In the genomic region with DNA sequence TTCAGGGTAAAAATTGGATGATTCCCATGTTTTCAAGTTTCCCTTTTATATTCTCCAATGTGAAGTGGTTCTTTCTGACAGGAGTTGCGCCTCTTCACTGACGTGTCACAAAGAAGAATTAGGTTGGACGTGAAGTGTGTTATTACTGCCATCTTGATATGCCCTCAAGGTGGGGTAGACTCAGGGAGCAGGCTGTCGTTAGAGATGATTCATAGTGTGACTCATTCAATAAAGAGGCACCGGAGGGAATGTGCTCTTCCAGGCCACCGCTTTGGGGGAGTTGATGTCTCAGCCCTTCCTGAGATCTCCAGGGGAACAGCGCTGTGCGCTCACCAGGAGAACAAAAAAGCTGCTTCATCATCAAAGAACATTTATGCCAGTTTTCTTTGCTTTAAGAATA, we compare ENCODE assay signal across 9 cellular contexts. TPM values are rescaled to one million over a fixed set of nuclear protein-coding genes. Genes with fewer than 3 reads are reported as not detected.
DNase-seq lines count a peak whose midpoint lies in the region; ATAC-seq lines count a peak whose summit lies in the region.
"Had no signal": no experiment of that assay in that cellular context is flagged by ENCODE, and none has a peak within 500 bp of the region (broad histone marks: within the 10 kb centered on the region; RNA-seq: fewer than 3 reads in every experiment).

No MANE protein-coding gene starts in this region.

- POLR2A ChIA-PET in activated CD4-positive, alpha-beta T cell treated with anti-CD3 and anti-CD28 coated beads for 36 hours (lab: Charles Lee), result no interaction called here
- POLR2A ChIA-PET in activated CD4-positive, alpha-beta T cell treated with anti-CD3 and anti-CD28 coated beads, Interleukin-2, amount 10 ng/mL, durations not matched to agents 7 days and 5 days (lab: Charles Lee), result no interaction called here

- no peaks in the 10 kb centered on the region for H3K27me3 Mint-ChIP-seq in activated CD4-positive, alpha-beta T cell treated with anti-CD3 and anti-CD28 coated beads for 36 hours
- no peaks in the 10 kb centered on the region for H3K27me3 Mint-ChIP-seq in activated CD4-positive, alpha-beta T cell treated with anti-CD3 and anti-CD28 coated beads, Interleukin-2, amount 10 ng/mL, durations not matched to agents 7 days and 5 days

- H3K36me3 Mint-ChIP-seq in activated CD4-positive, alpha-beta T cell treated with anti-CD3 and anti-CD28 coated beads for 36 hours (ENCODE audit: low read depth), result peaks cover 5% of the 10 kb centered on the region
- peaks cover 6% of the 10 kb centered on the region for H3K36me3 Mint-ChIP-seq in activated CD4-positive, alpha-beta T cell treated with anti-CD3 and anti-CD28 coated beads, Interleukin-2, amount 10 ng/mL, durations not matched to agents 7 days and 5 days (ENCODE audit: low read depth)
- peaks cover 12% of the 10 kb centered on the region in 2 donors for H3K36me3 Mint-ChIP-seq in activated naive CD4-positive, alpha-beta T cell treated with anti-CD3 and anti-CD28 coated beads, Interleukin-2, amount 50 U/mL, for 72 hours

- H3K4me3 Mint-ChIP-seq in activated CD4-positive, alpha-beta T cell treated with anti-CD3 and anti-CD28 coated beads for 36 hours, result no peak overlapping the region
- no peak overlapping the region for H3K4me3 Mint-ChIP-seq in activated CD4-positive, alpha-beta T cell treated with anti-CD3 and anti-CD28 coated beads, Interleukin-2, amount 10 ng/mL, durations not matched to agents 7 days and 5 days

- CTCF ChIA-PET in activated CD4-positive, alpha-beta T cell treated with anti-CD3 and anti-CD28 coated beads for 36 hours (lab: Charles Lee), result interaction anchor here (0.7 kb wide), 1 partner anchor 127 kb away, joined by 3 read pairs; no protein-coding TSS in a partner anchor
- CTCF ChIA-PET in activated CD4-positive, alpha-beta T cell treated with anti-CD3 and anti-CD28 coated beads, Interleukin-2, amount 10 ng/mL, durations not matched to agents 7 days and 5 days (lab: Charles Lee), result interaction anchor here (0.7 to 2.7 kb wide), 2 partner anchors 10 to 291 kb away, joined by 4 to 12 read pairs; a partner anchor contains a TSS

- peak; percentile 69 for ATAC-seq in activated CD4-positive, alpha-beta T cell treated with anti-CD3 and anti-CD28 coated beads for 36 hours
- peak; percentile 45 to 68 for ATAC-seq in activated naive CD4-positive, alpha-beta T cell treated with anti-CD3 and anti-CD28 coated beads, Interleukin-2, amount 50 U/mL, for 72 hours
- ATAC-seq in aorta (ENCODE audit: low FRiP score), result no peak

- H3K4me1 Mint-ChIP-seq in activated CD4-positive, alpha-beta T cell treated with anti-CD3 and anti-CD28 coated beads for 36 hours, result peaks cover 35% of the 10 kb centered on the region
- peaks cover 46% of the 10 kb centered on the region for H3K4me1 Mint-ChIP-seq in activated CD4-positive, alpha-beta T cell treated with anti-CD3 and anti-CD28 coated beads, Interleukin-2, amount 10 ng/mL, durations not matched to agents 7 days and 5 days

- peak; percentile 50 for DNase-seq in activated CD4-positive, alpha-beta T cell treated with anti-CD3 and anti-CD28 coated beads for 36 hours
- DNase-seq in activated CD4-positive, alpha-beta T cell treated with anti-CD3 and anti-CD28 coated beads, Interleukin-2, amount 10 ng/mL, durations not matched to agents 7 days and 5 days, result no peak
- peak; percentile 36 for DNase-seq in NCI-H446 treated with DMSO at 0.1 percent for 48 hours (lab: John Stamatoyannopoulos, UW)
- no peak for DNase-seq in activated naive CD4-positive, alpha-beta T cell treated with anti-CD3 and anti-CD28 coated beads, Interleukin-2, amount 50 U/mL, for 72 hours (ENCODE audit: low spot score in 2 of 2)
- peak; percentile 61 for DNase-seq in medulla oblongata (ENCODE audit: extremely low spot score)
- DNase-seq in DMS114 treated with DMSO at 0.1 percent for 48 hours (lab: John Stamatoyannopoulos, UW; ENCODE audit: unreplicated experiment), result no peak
- DNase-seq in aorta, result no peak
- DNase-seq in NCI-H1048 (lab: John Stamatoyannopoulos, UW), result no peak

- no peaks in the 10 kb centered on the region for H3K27me3 ChIP-seq in aorta (ENCODE audit: control insufficient read depth in 1 of 2, insufficient read depth in 2 of 2, low read length in 1 of 2)

- intact Hi-C loops in activated CD4-positive, alpha-beta T cell treated with anti-CD3 and anti-CD28 coated beads for 36 hours (cut with DNase I, micrococcal nuclease), result loop anchor here (2.0 to 5.0 kb wide), 6 partner anchors 37 to 1568 kb away; a partner anchor contains a TSS
- intact Hi-C loops in aorta (cut with DNase I), result loop anchor here in 1 of 2 donors (5.0 kb wide), 2 partner anchors 37 to 92 kb away; no protein-coding TSS in a partner anchor

- no peak overlapping the region for H3K4me3 ChIP-seq in aorta (ENCODE audit: low read length in 2 of 2)

- WGBS in aorta, 2 donors, result 41% methylated on average over 8 of the region's 8 CpGs

- H3K36me3 ChIP-seq in aorta (ENCODE audit: control insufficient read depth in 1 of 2, insufficient read depth in 2 of 2, low read length in 1 of 2), result no peaks in the 10 kb centered on the region

- no peaks in the 10 kb centered on the region for H3K9me3 ChIP-seq in aorta (ENCODE audit: control insufficient read depth, low read length)

- peak overlapping the region; percentile 61 for H3K27ac Mint-ChIP-seq in activated CD4-positive, alpha-beta T cell treated with anti-CD3 and anti-CD28 coated beads for 36 hours
- no peak overlapping the region for H3K27ac Mint-ChIP-seq in activated CD4-positive, alpha-beta T cell treated with anti-CD3 and anti-CD28 coated beads, Interleukin-2, amount 10 ng/mL, durations not matched to agents 7 days and 5 days
- peak overlapping the region in 1 of 2 donors; percentile 63 for H3K27ac Mint-ChIP-seq in activated naive CD4-positive, alpha-beta T cell treated with anti-CD3 and anti-CD28 coated beads, Interleukin-2, amount 50 U/mL, for 72 hours

- no peaks in the 10 kb centered on the region for H3K4me1 ChIP-seq in aorta (ENCODE audit: control insufficient read depth in 1 of 2, insufficient read depth in 2 of 2, low read length in 2 of 2)

- H3K9me3 Mint-ChIP-seq in activated CD4-positive, alpha-beta T cell treated with anti-CD3 and anti-CD28 coated beads for 36 hours (ENCODE audit: low read depth), result no peaks in the 10 kb centered on the region
- H3K9me3 Mint-ChIP-seq in activated CD4-positive, alpha-beta T cell treated with anti-CD3 and anti-CD28 coated beads, Interleukin-2, amount 10 ng/mL, durations not matched to agents 7 days and 5 days, result no peaks in the 10 kb centered on the region
- H3K9me3 Mint-ChIP-seq in activated naive CD4-positive, alpha-beta T cell treated with anti-CD3 and anti-CD28 coated beads, Interleukin-2, amount 50 U/mL, for 72 hours, result no peaks in the 10 kb centered on the region

- H3K27ac ChIP-seq in aorta (ENCODE audit: low read depth in 1 of 2, low read length in 2 of 2), result no peak overlapping the region

RNA-seq across cellular contexts. Expression of a gene that starts 3.6 kb away (rescaled TPM):
- total RNA-seq in activated CD4-positive, alpha-beta T cell treated with anti-CD3 and anti-CD28 coated beads for 36 hours, result 10 to 100 TPM; 57.0 to 62.6 TPM
- 10 to 100 TPM; 84.1 to 97.5 TPM for total RNA-seq in activated CD4-positive, alpha-beta T cell treated with anti-CD3 and anti-CD28 coated beads, Interleukin-2, amount 10 ng/mL, durations not matched to agents 7 days and 5 days
- 10 to 100 TPM; 63.2 to 94.8 TPM for total RNA-seq in activated naive CD4-positive, alpha-beta T cell treated with anti-CD3 and anti-CD28 coated beads, Interleukin-2, amount 50 U/mL, for 72 hours
- 100 to 1,000 TPM in 1 of 2 donors, 10 to 100 TPM in 1; 74.3 to 250 TPM for total RNA-seq in aorta
- polyA plus RNA-seq in aorta, result 10 to 100 TPM in 1 of 2 donors, 1 to 10 TPM in 1; 8.9 to 62.2 TPM

RNA-seq across cellular contexts. Expression of a gene that starts 43.1 kb away (rescaled TPM):
- total RNA-seq in activated CD4-positive, alpha-beta T cell treated with anti-CD3 and anti-CD28 coated beads for 36 hours, result under 1 TPM in 1 of 2 experiments, not detected in 1; 0.39 TPM
- not detected for total RNA-seq in activated CD4-positive, alpha-beta T cell treated with anti-CD3 and anti-CD28 coated beads, Interleukin-2, amount 10 ng/mL, durations not matched to agents 7 days and 5 days
- under 1 TPM in 1 of 2 donors, not detected in 1; 0.05 TPM for total RNA-seq in activated naive CD4-positive, alpha-beta T cell treated with anti-CD3 and anti-CD28 coated beads, Interleukin-2, amount 50 U/mL, for 72 hours
- not detected for total RNA-seq in aorta
- not detected for polyA plus RNA-seq in aorta
- total RNA-seq: skeletal muscle tissue had no signal

Comparison
In these comparisons a context has a peak if more than half of its experiments do, and no peak if none do; other contexts are left out.
1. DNase-seq: peak in activated CD4-positive, alpha-beta T cell treated with anti-CD3 and anti-CD28 coated beads for 36 hours (single experiment), NCI-H446 treated with DMSO at 0.1 percent for 48 hours (single experiment) and medulla oblongata (single experiment); none in activated CD4-positive, alpha-beta T cell treated with anti-CD3 and anti-CD28 coated beads, Interleukin-2, amount 10 ng/mL, durations not matched to agents 7 days and 5 days (single experiment), activated naive CD4-positive, alpha-beta T cell treated with anti-CD3 and anti-CD28 coated beads, Interleukin-2, amount 50 U/mL, for 72 hours (0 of 2), DMS114 treated with DMSO at 0.1 percent for 48 hours (single experiment), aorta (0 of 2) and NCI-H1048 (single experiment).